10 cellular contexts compared by ENCODE assay signal in genomic region chr19:41589371-41589770, GRCh38. TPM values are rescaled to one million over a fixed set of nuclear protein-coding genes. Genes with fewer than 3 reads are reported as not detected.
"Had no signal": no experiment of that assay in that cellular context is flagged by ENCODE, and none has a peak within 500 bp of the region (broad histone marks: within the 10 kb centered on the region; RNA-seq: fewer than 3 reads in every experiment).

No MANE protein-coding gene starts in this region.

- H3K4me3 ChIP-seq: GM23248, HAP-1 had no signal

- H3K36me3 ChIP-seq: HAP-1 had no signal

- H3K4me3 Mint-ChIP-seq: HFFc6 had no signal

- H2AFZ ChIP-seq: GM23248 had no signal

- H3K4me1 ChIP-seq: HAP-1 had no signal

- DNase-seq: GM23248, GOT3, H7, HFFc6, IMR-90 had no signal

- ATAC-seq: HCT116 had no signal

- H3K9me3 Mint-ChIP-seq: HFFc6 had no signal

- H3K27ac Mint-ChIP-seq: HFFc6 had no signal

- H3K27ac ChIP-seq: GM23248, HL-60 had no signal

- H3K9me3 ChIP-seq: HAP-1 had no signal

RNA-seq across cellular contexts. Expression of gene CEACAM21, which starts 13.4 kb away (rescaled TPM):
- total RNA-seq: GM23248, H7, HFFc6, HT1080, IMR-90 had no signal

RNA-seq across cellular contexts. Expression of gene CEACAM4, which starts 37.5 kb away (rescaled TPM):
- total RNA-seq: GM23248, H4, H7, HFFc6, HT1080, IMR-90 had no signal
